In genomic region chr11:579830-580601, GRCh38 we compare ENCODE assay signal across 14 cellular contexts. TPM values are rescaled to one million over a fixed set of nuclear protein-coding genes. Genes with fewer than 3 reads are reported as not detected.
DNase-seq lines count a peak whose midpoint lies in the region; ATAC-seq and TF ChIP-seq lines count a peak whose summit lies in the region.
"Had no signal": no experiment of that assay in that cellular context is flagged by ENCODE, and none has a peak within 500 bp of the region (broad histone marks: within the 10 kb centered on the region; RNA-seq: fewer than 3 reads in every experiment).

No MANE protein-coding gene starts in this region.

- no peak for TF ChIP-seq CTCF in C4-2B (conservative IDR thresholded peaks at IDR 0.05)
- no peak for TF ChIP-seq CTCF in brain (conservative IDR thresholded peaks at IDR 0.05)
- no peak for TF ChIP-seq CTCF in mesothelial cell of epicardium (IDR thresholded peaks at IDR 0.05; ENCODE audit: unreplicated experiment)

- H3K27ac ChIP-seq in C4-2B = peak overlapping the region; percentile 1; the same call in 1 of the 2 replicates
- H3K27ac ChIP-seq in HUES6 (ENCODE audit: low read depth, low read length) = no peak overlapping the region
- H3K27ac ChIP-seq: HL-60, neutrophil had no signal

- H3K4me1 ChIP-seq in HUES6 (ENCODE audit: control insufficient read depth, insufficient read depth, low read length) = peaks cover 15% of the 10 kb centered on the region

- DNase-seq in mesothelial cell of epicardium (ENCODE audit: low spot score in 2 of 2, unreplicated experiment in 2 of 2) (no peak), activated gamma-delta T cell (lab: John Stamatoyannopoulos, UW) (no peak), DMS53 (lab: John Stamatoyannopoulos, UW) (no peak), NCI-H2227 (lab: John Stamatoyannopoulos, UW; ENCODE audit: unreplicated experiment) (no peak)
- DNase-seq: caudate nucleus, GF-D8, islet precursor cell, NCI-H510A treated with DMSO at 0.1 percent for 48 hours had no signal

- H3K4me1 Mint-ChIP-seq in brain = peaks cover 37% of the 10 kb centered on the region
- peaks cover 28% of the 10 kb centered on the region for H3K4me1 Mint-ChIP-seq in mesothelial cell of epicardium

- H3K9me3 Mint-ChIP-seq in brain = no peaks in the 10 kb centered on the region
- H3K9me3 Mint-ChIP-seq in mesothelial cell of epicardium = no peaks in the 10 kb centered on the region

- peak overlapping the region; percentile 19 for H3K9ac ChIP-seq in HUES6 (ENCODE audit: low read length)

- no peak overlapping the region for H3K4me3 ChIP-seq in HUES6 (ENCODE audit: low read depth, low read length)

- H3K27ac Mint-ChIP-seq in brain (peak overlapping the region; percentile 19 to 73 (median 55)), mesothelial cell of epicardium (no peak overlapping the region)

- ATAC-seq in HG02981 (IDR thresholded peaks at IDR 0.05; ENCODE audit: unreplicated experiment) = no peak

- peaks cover 6% of the 10 kb centered on the region for H3K27me3 ChIP-seq in HUES6 (ENCODE audit: control insufficient read depth, insufficient read depth, low read length)

- no peaks in the 10 kb centered on the region for H3K9me3 ChIP-seq in HUES6 (ENCODE audit: control insufficient read depth, insufficient read depth, low read depth, low read length)
- H3K9me3 ChIP-seq: neutrophil had no signal

- H3K27me3 Mint-ChIP-seq in brain (peaks cover 16% of the 10 kb centered on the region), mesothelial cell of epicardium (ENCODE audit: low read depth) (peaks cover 2% of the 10 kb centered on the region)

- H3K36me3 ChIP-seq in HUES6 (ENCODE audit: control insufficient read depth, insufficient read depth, low read length) = peaks cover 31% of the 10 kb centered on the region

- H3K4me3 Mint-ChIP-seq in brain (peak overlapping the region; percentile 61 to 94 (median 83)), mesothelial cell of epicardium (peak overlapping the region; percentile 32)

- H3K36me3 Mint-ChIP-seq in brain (peaks cover 19% of the 10 kb centered on the region), mesothelial cell of epicardium (peaks cover 3% of the 10 kb centered on the region)

RNA-seq across cellular contexts. Expression of gene PHRF1, which starts 3.7 kb away (rescaled TPM):
- polyA plus RNA-seq in brain (ENCODE audit: insufficient read depth, low read depth, low replicate concordance) = 12.6 TPM
- total RNA-seq in mesothelial cell of epicardium = 48.2 to 51.1 TPM (median 49.7 TPM) in 3 replicates

RNA-seq across cellular contexts. Expression of gene RASSF7, which starts 19.2 kb away (rescaled TPM):
- 11.2 TPM for polyA plus RNA-seq in brain (ENCODE audit: insufficient read depth, low read depth, low replicate concordance)
- 29.3 to 32.3 TPM (median 32.1 TPM) in 3 replicates for total RNA-seq in mesothelial cell of epicardium

RNA-seq across cellular contexts. Expression of gene LMNTD2, which starts 19.5 kb away (rescaled TPM):
- 1.1 TPM for polyA plus RNA-seq in brain (ENCODE audit: insufficient read depth, low read depth, low replicate concordance)
- total RNA-seq in mesothelial cell of epicardium = 16.5 to 17.4 TPM (median 16.6 TPM) in 3 replicates

RNA-seq across cellular contexts. Expression of gene IRF7, which starts 35.7 kb away (rescaled TPM):
- polyA plus RNA-seq in brain (ENCODE audit: insufficient read depth, low read depth, low replicate concordance) = 13.2 TPM
- total RNA-seq in mesothelial cell of epicardium = 20.8 to 24.5 TPM (median 21.9 TPM) in 3 replicates

RNA-seq across cellular contexts. Expression of gene LRRC56, which starts 42.7 kb away (rescaled TPM):
- polyA plus RNA-seq in brain (ENCODE audit: insufficient read depth, low read depth, low replicate concordance) = 5.4 TPM
- total RNA-seq in mesothelial cell of epicardium = 3.0 to 3.4 TPM (median 3.2 TPM) in 3 replicates
